In the genomic region with DNA sequence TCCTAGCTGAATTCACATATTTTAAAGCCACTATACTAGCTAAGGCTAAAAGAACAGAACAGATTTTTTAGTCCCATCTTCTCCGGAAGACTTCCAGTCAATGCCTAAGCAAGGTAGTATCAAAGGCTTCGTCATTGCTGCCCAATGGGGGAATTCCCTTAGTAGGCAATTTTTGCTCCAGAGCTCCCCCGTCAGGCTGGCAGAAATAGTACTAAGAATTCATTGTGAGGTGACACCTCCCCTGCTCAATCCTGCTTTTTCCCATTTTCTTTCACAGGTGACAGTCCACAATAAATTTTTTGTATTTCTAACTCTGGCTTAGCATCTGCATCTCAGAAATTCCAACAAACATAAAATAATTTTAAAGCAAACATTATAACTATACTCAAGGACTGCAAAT, we compare ENCODE assay signal across 10 cellular contexts. TPM values are rescaled to one million over a fixed set of nuclear protein-coding genes. Genes with fewer than 3 reads are reported as not detected.
A peak's percentile ranks its signal among the peaks of the same experiment; 100 is the strongest.
DNase-seq lines count a peak whose midpoint lies in the region; ATAC-seq, FAIRE-seq and TF ChIP-seq lines count a peak whose summit lies in the region.
"Had no signal": no experiment of that assay in that cellular context is flagged by ENCODE, and none has a peak within 500 bp of the region (broad histone marks: within the 10 kb centered on the region; RNA-seq: fewer than 3 reads in every experiment).

No MANE protein-coding gene starts in this region.

- no peak overlapping the region for H3K18ac ChIP-seq in mesendoderm (ENCODE audit: low read length)

- H3K4me1 ChIP-seq in mesendoderm (ENCODE audit: control insufficient read depth, low read depth, low read length): no peaks in the 10 kb centered on the region

- H2BK15ac ChIP-seq in mesendoderm (replicated peaks; ENCODE audit: low read depth): no peak overlapping the region

- CTCF ChIA-PET in WTC11 (lab: Charles Lee): interaction anchor here (0.8 to 1.5 kb wide), 6 partner anchors 13 to 216 kb away, joined by 3 to 8 read pairs (median 4); a partner anchor contains a TSS

- POLR2A ChIA-PET in WTC11 (lab: Charles Lee): no interaction called here

- no peaks in the 10 kb centered on the region for H3K36me3 ChIP-seq in mesendoderm (ENCODE audit: control insufficient read depth, insufficient read depth, low read length)

- H3K79me2 ChIP-seq in mesendoderm (ENCODE audit: control insufficient read depth, insufficient read depth, low read length): no peaks in the 10 kb centered on the region

- H3K4me3 ChIP-seq in mesendoderm (ENCODE audit: low read length): no peak overlapping the region

- H3K4ac ChIP-seq in mesendoderm (ENCODE audit: low read depth, low read length): no peak overlapping the region

- H3K27ac Mint-ChIP-seq in HFFc6: no peak overlapping the region
- no peak overlapping the region for H3K27ac Mint-ChIP-seq in WTC11
- H3K27ac Mint-ChIP-seq: naive B cell had no signal

- no peak overlapping the region for H3K27ac ChIP-seq in mesendoderm (ENCODE audit: low read depth, low read length)
- H3K27ac ChIP-seq: epithelial cell of prostate had no signal

- no CpG with 5 or more reads among the region's 3 CpGs for WGBS in mesendoderm (ENCODE audit: extremely low coverage, insufficient coverage, low lambda C conversion rate)

- no peak overlapping the region for H3K4me2 ChIP-seq in mesendoderm (ENCODE audit: low read length)

- no peak overlapping the region for H4K5ac ChIP-seq in mesendoderm (ENCODE audit: low read length)

- H3K56ac ChIP-seq in mesendoderm (ENCODE audit: low read length): no peak overlapping the region

- H2BK120ac ChIP-seq in mesendoderm (ENCODE audit: low read depth, low read length): no peak overlapping the region

- H2AK5ac ChIP-seq in mesendoderm (ENCODE audit: low read length): no peak overlapping the region

- no peaks in the 10 kb centered on the region; the same call in 1 of the 2 replicates for H3K4me1 Mint-ChIP-seq in HFFc6 (ENCODE audit: low read depth)
- H3K4me1 Mint-ChIP-seq in WTC11: no peaks in the 10 kb centered on the region
- H3K4me1 Mint-ChIP-seq: naive B cell had no signal

- no peak overlapping the region for H4K8ac ChIP-seq in mesendoderm (ENCODE audit: low read depth, low read length)

- no peaks in the 10 kb centered on the region for H3K27me3 ChIP-seq in mesendoderm (ENCODE audit: insufficient read depth, low read length, poor library complexity)

- TF ChIP-seq CTCF in HFFc6 (IDR thresholded peaks at IDR 0.05) (peak; percentile 67), WTC11 (IDR thresholded peaks at IDR 0.05) (peak; percentile 43; the same call in 1 of the 2 replicates)

- H3K4me3 Mint-ChIP-seq in HFFc6 (no peak overlapping the region), WTC11 (no peak overlapping the region)
- H3K4me3 Mint-ChIP-seq: naive B cell had no signal

- ATAC-seq in WTC11 (peak; percentile 83), SK-N-SH treated with all-trans-retinoic acid at 6 μM for 48 hours (no peak)

- DNase-seq in EH (ENCODE audit: low read depth) (peak; percentile 13), HFFc6 (no peak), WTC11 (ENCODE audit: low spot score) (peak; percentile 77), mesendoderm (peak; percentile 63), frontal cortex (ENCODE audit: low spot score in 2 of 2) (no peak), NCI-H774 (lab: John Stamatoyannopoulos, UW) (no peak)
- DNase-seq: naive B cell, NCI-H524 treated with DMSO at 0.1 percent for 48 hours had no signal

- H3K79me1 ChIP-seq in mesendoderm (ENCODE audit: low read length): no peaks in the 10 kb centered on the region

- H3K23ac ChIP-seq in mesendoderm (ENCODE audit: low read length): no peak overlapping the region

- H3K9me3 Mint-ChIP-seq in HFFc6 (peaks cover 7% of the 10 kb centered on the region; the same call in 1 of the 2 replicates), WTC11 (peaks cover 10% of the 10 kb centered on the region)

- no peak for FAIRE-seq in frontal cortex (lab: Jason Lieb, UNC)

- H3K9ac ChIP-seq in mesendoderm (ENCODE audit: low read length): no peak overlapping the region

- H3K27me3 Mint-ChIP-seq in HFFc6 (ENCODE audit: insufficient read depth): peaks cover 3% of the 10 kb centered on the region
- peaks cover 29% of the 10 kb centered on the region for H3K27me3 Mint-ChIP-seq in WTC11 (ENCODE audit: low read depth)

- H3K36me3 Mint-ChIP-seq in HFFc6 (ENCODE audit: low read depth): peaks cover 5% of the 10 kb centered on the region; the same call in 1 of the 2 replicates
- peaks cover 6% of the 10 kb centered on the region for H3K36me3 Mint-ChIP-seq in WTC11

- no peak overlapping the region for H2BK5ac ChIP-seq in mesendoderm (ENCODE audit: low read length)

TF ChIP-seq in WTC11, 78 proteins besides CTCF, POLR2A, EP300 and RAD21 (continues in another document):
- no peak for TF ChIP-seq RORB (CRISPR knock-in tag; IDR thresholded peaks at IDR 0.05)
- TF ChIP-seq ZNF671 (CRISPR knock-in tag; IDR thresholded peaks at IDR 0.05): no peak
- TF ChIP-seq, protein P1, sequence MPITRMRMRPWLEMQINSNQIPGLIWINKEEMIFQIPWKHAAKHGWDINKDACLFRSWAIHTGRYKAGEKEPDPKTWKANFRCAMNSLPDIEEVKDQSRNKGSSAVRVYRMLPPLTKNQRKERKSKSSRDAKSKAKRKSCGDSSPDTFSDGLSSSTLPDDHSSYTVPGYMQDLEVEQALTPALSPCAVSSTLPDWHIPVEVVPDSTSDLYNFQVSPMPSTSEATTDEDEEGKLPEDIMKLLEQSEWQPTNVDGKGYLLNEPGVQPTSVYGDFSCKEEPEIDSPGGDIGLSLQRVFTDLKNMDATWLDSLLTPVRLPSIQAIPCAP (CRISPR knock-in tag; IDR thresholded peaks at IDR 0.05): no peak
- no peak for TF ChIP-seq NR2C2 (CRISPR knock-in tag; IDR thresholded peaks at IDR 0.05)
- TF ChIP-seq SP1 (CRISPR knock-in tag; conservative IDR thresholded peaks at IDR 0.05): no peak

TF ChIP-seq in SK-N-SH treated with all-trans-retinoic acid at 6 μM for 48 hours, 23 proteins besides CTCF, POLR2A, EP300 and RAD21:
- TF ChIP-seq CSDC2 (CRISPR knock-in tag; IDR thresholded peaks at IDR 0.05): no peak

RNA-seq across cellular contexts. Expression of a gene that starts 52.8 kb away (rescaled TPM):
- total RNA-seq in HFFc6 (2021; fragmentation: NEBNext Ultra II Directional; extraction: Animal tissue kit (Norgen Biotek cat#: 25700)): 100 to 1,000 TPM; 141 to 157 (median 148) TPM
- total RNA-seq in WTC11 (2021) (107 to 141 TPM (median 139 TPM) in 3 replicates), frontal cortex (44.0 TPM)
- polyA plus RNA-seq in mesendoderm (2013, experiment 1 of 2): 155 TPM
- 154 TPM for polyA plus RNA-seq in mesendoderm (2013, experiment 2 of 2)

Comparison
In these comparisons a context has a peak if more than half of its experiments do, and no peak if none do; other contexts are left out.
1. DNase-seq: peak in EH (single experiment), WTC11 (single experiment) and mesendoderm (single experiment); none in HFFc6 (single experiment), frontal cortex (0 of 2) and NCI-H774 (single experiment).